Comparison of ENCODE assay signal across 19 cellular contexts in the genomic region with DNA sequence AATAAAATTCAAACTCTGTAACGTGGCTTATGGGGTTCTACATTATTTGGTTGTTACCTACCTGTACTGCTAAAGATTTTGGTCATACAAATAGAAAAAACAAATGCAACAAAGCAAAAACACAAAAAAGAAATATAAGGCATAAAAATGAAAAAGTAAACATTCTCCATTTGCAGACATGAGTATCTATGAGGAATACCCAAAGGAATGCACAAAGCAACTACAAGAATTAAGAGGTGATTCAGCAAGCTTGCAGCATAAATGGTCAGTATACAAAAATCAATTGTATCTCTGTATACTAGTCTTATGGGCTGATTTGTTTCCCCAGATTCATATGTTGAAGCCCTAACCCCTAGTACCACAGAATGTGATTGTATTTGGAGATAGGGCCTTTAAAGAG. TPM values are rescaled to one million over a fixed set of nuclear protein-coding genes. Genes with fewer than 3 reads are reported as not detected.
A peak's percentile ranks its signal among the peaks of the same experiment; 100 is the strongest.
DNase-seq lines count a peak whose midpoint lies in the region; ATAC-seq and TF ChIP-seq lines count a peak whose summit lies in the region.
"Had no signal": no experiment of that assay in that cellular context is flagged by ENCODE, and none has a peak within 500 bp of the region (broad histone marks: within the 10 kb centered on the region; RNA-seq: fewer than 3 reads in every experiment).

No MANE protein-coding gene starts in this region.

- H3K9ac ChIP-seq in adipocyte (ENCODE audit: low read length) (no peak overlapping the region), skeletal muscle satellite cell (ENCODE audit: low read depth, low read length) (no peak overlapping the region)

- H3K4me2 ChIP-seq in skeletal muscle satellite cell (ENCODE audit: low read length): peak overlapping the region; percentile 36

- no peaks in the 10 kb centered on the region for H3K9me3 ChIP-seq in adipocyte (ENCODE audit: control insufficient read depth, low read length)
- H3K9me3 ChIP-seq in skeletal muscle satellite cell (replicated peaks; ENCODE audit: low read length): no peaks in the 10 kb centered on the region
- H3K9me3 ChIP-seq: ovary, right lobe of liver, tibial artery had no signal

- TF ChIP-seq CTCF in fibroblast of pulmonary artery (IDR thresholded peaks at IDR 0.05; ENCODE audit: low read length, missing control alignments) (no peak), dorsolateral prefrontal cortex (IDR thresholded peaks at IDR 0.05 in 54 of 56, conservative IDR thresholded peaks at IDR 0.05 in 2 of 56; ENCODE audit: low read depth in 1 of 56, partially characterized antibody in 56 of 56) (no peak)

- no peak overlapping the region for H3K27ac ChIP-seq in dorsolateral prefrontal cortex
- H3K27ac ChIP-seq: cardiac muscle cell, ovary, right lobe of liver, tibial artery had no signal

- H3K27me3 ChIP-seq in adipocyte (replicated peaks; ENCODE audit: control insufficient read depth, insufficient read depth, low read length): no peaks in the 10 kb centered on the region
- no peaks in the 10 kb centered on the region for H3K27me3 ChIP-seq in skeletal muscle satellite cell (ENCODE audit: control insufficient read depth, insufficient read depth, low read length)
- peaks cover 0 to 6% (median 0%) of the 10 kb centered on the region in 45 donors for H3K27me3 ChIP-seq in dorsolateral prefrontal cortex
- H3K27me3 ChIP-seq: ovary, right lobe of liver, tibial artery had no signal

- H3K36me3 ChIP-seq in adipocyte (ENCODE audit: control insufficient read depth, insufficient read depth, low read length, severe bottlenecking) (no peaks in the 10 kb centered on the region), skeletal muscle satellite cell (ENCODE audit: insufficient read depth, low read length) (no peaks in the 10 kb centered on the region)
- H3K36me3 ChIP-seq: cardiac muscle cell, ovary, right lobe of liver, tibial artery had no signal

- ATAC-seq in GM18870 (IDR thresholded peaks at IDR 0.05; ENCODE audit: unreplicated experiment): no peak
- ATAC-seq: activated CD4-positive, alpha-beta T cell treated with anti-CD3 and anti-CD28 coated beads for 36 hours; naive thymus-derived CD4-positive, alpha-beta T cell; right lobe of liver had no signal

- intact Hi-C loops in dorsolateral prefrontal cortex (cut with DNase I): no loop called here

- H3K4me3 ChIP-seq in adipocyte (ENCODE audit: low read length) (no peak overlapping the region), fibroblast of pulmonary artery (replicated peaks; ENCODE audit: low read depth, low read length) (no peak overlapping the region), skeletal muscle satellite cell (ENCODE audit: low read length) (no peak overlapping the region), dorsolateral prefrontal cortex (no peak overlapping the region)
- H3K4me3 ChIP-seq: cardiac muscle cell, ovary, right lobe of liver, tibial artery had no signal

- in situ Hi-C loops in G401 (cut with HindIII; ENCODE audit: low sequenced_read_pairs): no loop called here

- DNase-seq in HCEC 1CT (peak; percentile 60), adipocyte (ENCODE audit: low read depth) (peak; percentile 64), fibroblast of pulmonary artery (ENCODE audit: low read depth) (peak; percentile 35), G401 (ENCODE audit: low spot score) (no peak), dorsolateral prefrontal cortex (no peak)
- DNase-seq: activated CD4-positive, alpha-beta T cell treated with anti-CD3 and anti-CD28 coated beads for 36 hours; activated naive CD8-positive, alpha-beta T cell treated with anti-CD3 and anti-CD28 coated beads, Interleukin-2, amount 10 ng/mL, durations not matched to agents 7 days and 5 days; mesendoderm; naive thymus-derived CD4-positive, alpha-beta T cell; NCI-H1436; NCI-H2171; NCI-H748 treated with DMSO at 0.1 percent for 48 hours; ovary; right lobe of liver; stimulated activated naive CD4-positive, alpha-beta T cell treated with Interleukin-2 at 50 U/mL for 16 hours; tibial artery had no signal

- H3K4me1 ChIP-seq in adipocyte (ENCODE audit: control insufficient read depth, insufficient read depth, low read length) (peaks cover 6% of the 10 kb centered on the region), skeletal muscle satellite cell (ENCODE audit: control insufficient read depth, insufficient read depth, low read length) (peaks cover 12% of the 10 kb centered on the region)
- H3K4me1 ChIP-seq: right lobe of liver had no signal

RNA-seq across cellular contexts. Expression of a gene that starts 3.6 kb away (rescaled TPM):
- 2.4 and 4.3 TPM in 2 replicates for total RNA-seq in skeletal muscle satellite cell (2012; rRNA removed)
- total RNA-seq in G401 (2014; rRNA removed; shearing (Covaris generic)): 0.06 and 0.75 TPM in 2 replicates
- total RNA-seq in dorsolateral prefrontal cortex: 10 to 100 TPM in 15 of 120 experiments, 1 to 10 TPM in 105; 2.0 to 17.7 (median 6.1) TPM

Comparison
In these comparisons a context has a peak if more than half of its experiments do, and no peak if none do; other contexts are left out.
1. DNase-seq: peak in HCEC 1CT (single experiment), adipocyte (single experiment) and fibroblast of pulmonary artery (single experiment); none in G401 (single experiment) and dorsolateral prefrontal cortex (0 of 10).